19 cellular contexts compared by ENCODE assay signal in the genomic region with DNA sequence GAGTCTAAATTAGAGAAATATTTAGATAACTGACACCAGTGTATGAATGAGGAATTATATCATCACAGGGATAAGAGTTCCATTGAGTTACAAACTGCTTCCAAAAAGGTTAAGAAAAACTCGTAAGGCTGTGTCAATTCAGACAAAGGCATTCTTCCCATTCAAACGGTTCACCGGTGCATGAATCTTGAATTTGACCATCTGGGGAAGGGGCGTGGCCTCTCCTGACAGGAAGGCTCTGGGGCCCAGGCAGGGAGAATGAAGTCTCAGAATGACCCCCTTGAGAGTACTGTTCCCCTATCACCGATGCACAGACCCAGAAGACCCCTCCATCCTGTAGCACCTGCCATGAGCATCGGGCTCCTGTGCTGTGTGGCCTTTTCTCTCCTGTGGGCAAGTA.
DNase-seq lines count a peak whose midpoint lies in the region; ATAC-seq and TF ChIP-seq lines count a peak whose summit lies in the region.
"Had no signal": no experiment of that assay in that cellular context is flagged by ENCODE, and none has a peak within 500 bp of the region (broad histone marks: within the 10 kb centered on the region; RNA-seq: fewer than 3 reads in every experiment).

No MANE protein-coding gene starts in this region.

- intact Hi-C loops in stomach (cut with DNase I; ENCODE audit: low total_unique reads), result no loop called here

- H3K27ac ChIP-seq in stomach, result no peak overlapping the region
- H3K27ac ChIP-seq: colonic mucosa, right lobe of liver, SJCRH30 had no signal

- no peak overlapping the region for H3K4me3 ChIP-seq in stomach
- H3K4me3 ChIP-seq: colonic mucosa, right lobe of liver, SJCRH30 had no signal

- no peak for TF ChIP-seq POLR2A in stomach (IDR thresholded peaks at IDR 0.05)

- DNase-seq in activated T-cell treated with anti-CD3 and anti-CD28 coated beads, Interleukin-2, amount 50 U/mL, for 72 hours, result no peak
- DNase-seq in activated T-cell treated with anti-CD3 and anti-CD28 coated beads for 4 hours (no peak), NCI-H82 (lab: John Stamatoyannopoulos, UW) (peak; percentile 93), renal cortical epithelial cell (ENCODE audit: low read depth) (peak; percentile 65), stomach (no peak), CD1c-positive myeloid dendritic cell (ENCODE audit: extremely low spot score) (no peak)
- DNase-seq: activated CD8-positive, alpha-beta memory T cell treated with anti-CD3 and anti-CD28 coated beads for 24 hours; colonic mucosa; foreskin fibroblast; left colon; NCI-H1694; NCI-H510A treated with DMSO at 0.1 percent for 48 hours; occipital lobe; PC-3; right lobe of liver; SJCRH30 had no signal

- no peaks in the 10 kb centered on the region for H3K36me3 ChIP-seq in stomach
- H3K36me3 ChIP-seq: colonic mucosa, right lobe of liver, SJCRH30 had no signal

- H3K27me3 Mint-ChIP-seq in activated T-cell treated with anti-CD3 and anti-CD28 coated beads, Interleukin-2, amount 50 U/mL, for 72 hours (ENCODE audit: low read depth), result peaks cover 27% of the 10 kb centered on the region
- peaks cover 5% of the 10 kb centered on the region for H3K27me3 Mint-ChIP-seq in brain

- H3K27me3 ChIP-seq in stomach, result peaks cover 0 to 23% (median 0%) of the 10 kb centered on the region in 3 donors
- H3K27me3 ChIP-seq: colonic mucosa, right lobe of liver had no signal

- H3K36me3 Mint-ChIP-seq in activated T-cell treated with anti-CD3 and anti-CD28 coated beads, Interleukin-2, amount 50 U/mL, for 72 hours (ENCODE audit: insufficient read depth in 2 of 2), result no peaks in the 10 kb centered on the region
- H3K36me3 Mint-ChIP-seq in brain, result no peaks in the 10 kb centered on the region
- H3K36me3 Mint-ChIP-seq: activated naive CD4-positive, alpha-beta T cell treated with anti-CD3 and anti-CD28 coated beads, Interleukin-2, amount 50 U/mL, for 24 hours had no signal

- ATAC-seq in activated T-cell treated with anti-CD3 and anti-CD28 coated beads, Interleukin-2, amount 50 U/mL, for 72 hours (replicated peaks in 1 of 2), result no peak
- no peak for ATAC-seq in GM18520 (IDR thresholded peaks at IDR 0.05; ENCODE audit: unreplicated experiment)
- ATAC-seq: left colon, PC-3 had no signal

- H3K9me3 ChIP-seq in stomach, result no peaks in the 10 kb centered on the region
- H3K9me3 ChIP-seq: colonic mucosa, right lobe of liver, SJCRH30 had no signal

- H3K4me1 ChIP-seq in stomach, result no peaks in the 10 kb centered on the region
- H3K4me1 ChIP-seq: colonic mucosa, right lobe of liver, SJCRH30 had no signal

- H3K4me1 Mint-ChIP-seq in activated T-cell treated with anti-CD3 and anti-CD28 coated beads, Interleukin-2, amount 50 U/mL, for 72 hours (ENCODE audit: low read depth), result peaks cover 9% of the 10 kb centered on the region
- H3K4me1 Mint-ChIP-seq in brain, result peaks cover 27% of the 10 kb centered on the region

- 35 to 50% (median 43%) methylated on average over 6 of the region's 6 CpGs for WGBS in stomach, 5 donors

- H3K9me3 Mint-ChIP-seq in activated T-cell treated with anti-CD3 and anti-CD28 coated beads, Interleukin-2, amount 50 U/mL, for 72 hours, result no peaks in the 10 kb centered on the region
- peaks cover 0 to 9% (median 0%) of the 10 kb centered on the region in 5 experiments for H3K9me3 Mint-ChIP-seq in brain
- H3K9me3 Mint-ChIP-seq: activated naive CD4-positive, alpha-beta T cell treated with anti-CD3 and anti-CD28 coated beads, Interleukin-2, amount 50 U/mL, for 24 hours had no signal

- H3K27ac Mint-ChIP-seq in activated T-cell treated with anti-CD3 and anti-CD28 coated beads, Interleukin-2, amount 50 U/mL, for 72 hours, result peak overlapping the region; percentile 74
- H3K27ac Mint-ChIP-seq in brain, result peak overlapping the region in 3 of 5 experiments; percentile 19 to 96 (median 72)

- TF ChIP-seq EP300 in stomach (IDR thresholded peaks at IDR 0.05), result no peak

- no peak for TF ChIP-seq CTCF in brain (conservative IDR thresholded peaks at IDR 0.05)
- no peak for TF ChIP-seq CTCF in stomach (IDR thresholded peaks at IDR 0.05)

- H3K4me3 Mint-ChIP-seq in activated T-cell treated with anti-CD3 and anti-CD28 coated beads, Interleukin-2, amount 50 U/mL, for 72 hours, result peak overlapping the region in 1 of 2 donors; percentile 63
- no peak overlapping the region for H3K4me3 Mint-ChIP-seq in brain

Comparison
In these comparisons a context has a peak if more than half of its experiments do, and no peak if none do; other contexts are left out.
1. DNase-seq: peak in NCI-H82 (single experiment) and renal cortical epithelial cell (single experiment); none in activated T-cell treated with anti-CD3 and anti-CD28 coated beads, Interleukin-2, amount 50 U/mL, for 72 hours (0 of 2), activated T-cell treated with anti-CD3 and anti-CD28 coated beads for 4 hours (single experiment), stomach (single experiment) and CD1c-positive myeloid dendritic cell (single experiment).